8 cellular contexts compared by ENCODE assay signal in the genomic region with DNA sequence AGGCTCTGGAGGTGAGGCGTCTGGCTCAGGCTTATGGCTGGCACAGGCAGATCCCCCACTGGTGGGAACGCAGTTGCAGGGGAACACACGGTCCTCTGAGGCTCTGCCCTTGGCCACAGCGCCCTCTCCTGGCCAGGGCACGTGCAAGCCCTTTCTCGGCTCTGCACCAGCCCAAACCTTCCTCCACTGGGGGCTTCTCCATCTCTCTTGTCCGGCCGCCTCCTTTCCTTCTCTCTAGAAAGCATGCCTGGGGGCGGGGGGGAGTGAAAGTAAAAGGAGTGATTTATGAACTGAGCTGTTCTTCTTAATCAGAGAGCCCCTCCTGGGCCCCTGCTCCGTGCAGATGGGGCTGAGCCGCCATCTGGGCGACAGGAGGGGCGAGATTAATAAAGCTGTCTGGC. TPM values are rescaled to one million over a fixed set of nuclear protein-coding genes. Genes with fewer than 3 reads are reported as not detected.
DNase-seq lines count a peak whose midpoint lies in the region; ATAC-seq and TF ChIP-seq lines count a peak whose summit lies in the region.

No MANE protein-coding gene starts in this region.

- H3K36me3 ChIP-seq in BJ (ENCODE audit: control insufficient read depth, insufficient read depth, low read length) (no peaks in the 10 kb centered on the region), lower lobe of right lung (no peaks in the 10 kb centered on the region)

- H3K27ac ChIP-seq in lower lobe of right lung, result no peak overlapping the region

- DNase-seq in BJ (ENCODE audit: low read depth), result no peak
- peak; percentile 40 for DNase-seq in NCI-H226
- peak; percentile 79 for DNase-seq in activated CD4-positive, alpha-beta T cell treated with anti-CD3 and anti-CD28 coated beads for 48 hours
- DNase-seq in choroid plexus epithelial cell (ENCODE audit: low read depth), result peak; percentile 74
- DNase-seq in lower lobe of right lung, result peak; percentile 58
- DNase-seq in stimulated activated CD8-positive, alpha-beta memory T cell treated with anti-CD3 and anti-CD28 coated beads, Interleukin-15, amount 100 ng/mL, for 1 hour (ENCODE audit: low read depth), result peak; percentile 20

- CTCF ChIA-PET in BJ (lab: Yijun Ruan, JAX), result interaction anchor here (0.7 to 8.5 kb wide), 39 partner anchors 8 to 338 kb away, joined by 3 to 70 read pairs (median 4); partner anchors contain the start of gene TSPAN18

- intact Hi-C loops in lower lobe of right lung (cut with DNase I), result no loop called here

- no peaks in the 10 kb centered on the region for H3K9me3 ChIP-seq in lower lobe of right lung

- POLR2A ChIA-PET in BJ (lab: Charles Lee), result no interaction called here

- ATAC-seq in GM21423 (IDR thresholded peaks at IDR 0.05; ENCODE audit: unreplicated experiment), result peak; percentile 52
- peak; percentile 66 to 80 for ATAC-seq in lower lobe of right lung
- no peak for ATAC-seq in HG03520 (IDR thresholded peaks at IDR 0.05; ENCODE audit: unreplicated experiment)

- no peak overlapping the region for H3K4me3 ChIP-seq in BJ (ENCODE audit: low read depth, low read length)
- H3K4me3 ChIP-seq in choroid plexus epithelial cell (ENCODE audit: low read depth, low read length), result no peak overlapping the region
- H3K4me3 ChIP-seq in lower lobe of right lung, result no peak overlapping the region

- TF ChIP-seq CTCF in BJ (IDR thresholded peaks at IDR 0.05; ENCODE audit: insufficient read depth, low read depth, low read length), result peak; percentile 96
- peak; percentile 96 for TF ChIP-seq CTCF in choroid plexus epithelial cell (conservative IDR thresholded peaks at IDR 0.05; ENCODE audit: low read depth, low read length)
- TF ChIP-seq CTCF in lower lobe of right lung (IDR thresholded peaks at IDR 0.05), result peak; percentile 83

- peaks cover 14% of the 10 kb centered on the region for H3K4me1 ChIP-seq in lower lobe of right lung

- H3K27me3 ChIP-seq in BJ (ENCODE audit: control insufficient read depth, insufficient read depth, low read length) (peaks cover 10% of the 10 kb centered on the region; the same call in 1 of the 2 replicates), lower lobe of right lung (ENCODE audit: low read depth) (no peaks in the 10 kb centered on the region)

RNA-seq across cellular contexts. Expression of gene TP53I11, which starts 56.5 kb away (rescaled TPM):
- polyA plus RNA-seq in BJ (2011; rRNA removed), result 22.2 and 29.6 TPM in 2 replicates
- polyA minus RNA-seq in BJ (2011; rRNA and poly(A)+ RNA removed), result 33.5 and 40.1 TPM in 2 replicates
- 103 TPM for total RNA-seq in lower lobe of right lung
